6 cellular contexts compared by ENCODE assay signal in genomic region chr2:91568391-91569338, GRCh38.
DNase-seq lines count a peak whose midpoint lies in the region; ATAC-seq and TF ChIP-seq lines count a peak whose summit lies in the region.
"Not testable (repeated sequence)": the region's sequence is repeated elsewhere in the genome, so short reads cannot be mapped to it uniquely, and the experiment has no call there.

No MANE protein-coding gene starts in this region.

- H3K27me3 Mint-ChIP-seq in activated CD4-positive, alpha-beta T cell treated with anti-CD3 and anti-CD28 coated beads, Interleukin-2, amount 10 ng/mL, durations not matched to agents 24 days and 14 days: not testable (repeated sequence)

- not testable (repeated sequence) for H3K4me3 ChIP-seq in stomach; aorta (ENCODE audit: low read length in 2 of 2)

- H3K27ac Mint-ChIP-seq in activated CD4-positive, alpha-beta T cell treated with anti-CD3 and anti-CD28 coated beads, Interleukin-2, amount 10 ng/mL, durations not matched to agents 24 days and 14 days: not testable (repeated sequence)

- H3K36me3 Mint-ChIP-seq in activated CD4-positive, alpha-beta T cell treated with anti-CD3 and anti-CD28 coated beads, Interleukin-2, amount 10 ng/mL, durations not matched to agents 24 days and 14 days (ENCODE audit: low read depth): not testable (repeated sequence)

- not testable (repeated sequence) for H3K27ac ChIP-seq in stomach; aorta (ENCODE audit: low read depth in 1 of 2, low read length in 2 of 2)

- H3K9me3 ChIP-seq in stomach; aorta (ENCODE audit: control insufficient read depth, low read length): not testable (repeated sequence)

- not testable (repeated sequence) for H3K4me1 ChIP-seq in stomach; aorta (ENCODE audit: control insufficient read depth in 1 of 2, insufficient read depth in 2 of 2, low read length in 2 of 2)

- not testable (repeated sequence) for H3K27me3 ChIP-seq in stomach; aorta (ENCODE audit: control insufficient read depth in 1 of 2, insufficient read depth in 2 of 2, low read length in 1 of 2)

- not testable (repeated sequence) for TF ChIP-seq POLR2A in stomach (IDR thresholded peaks at IDR 0.05)

- not testable (repeated sequence) for H3K36me3 ChIP-seq in stomach; aorta (ENCODE audit: control insufficient read depth in 1 of 2, insufficient read depth in 2 of 2, low read length in 1 of 2)

- not testable (repeated sequence) for H3K4me3 Mint-ChIP-seq in activated CD4-positive, alpha-beta T cell treated with anti-CD3 and anti-CD28 coated beads, Interleukin-2, amount 10 ng/mL, durations not matched to agents 24 days and 14 days

- H3K9me3 Mint-ChIP-seq in activated CD4-positive, alpha-beta T cell treated with anti-CD3 and anti-CD28 coated beads, Interleukin-2, amount 10 ng/mL, durations not matched to agents 24 days and 14 days: not testable (repeated sequence)

- not testable (repeated sequence) for TF ChIP-seq EP300 in stomach (IDR thresholded peaks at IDR 0.05)

- WGBS in stomach, 5 donors: 76 to 85% (median 79%) methylated on average over 12 to 21 of the region's 25 CpGs
- 77 to 83% methylated on average over 17 to 22 of the region's 25 CpGs for WGBS in aorta, 2 donors

- not testable (repeated sequence) for H3K4me1 Mint-ChIP-seq in activated CD4-positive, alpha-beta T cell treated with anti-CD3 and anti-CD28 coated beads, Interleukin-2, amount 10 ng/mL, durations not matched to agents 24 days and 14 days

- not testable (repeated sequence) for TF ChIP-seq CTCF in stomach (IDR thresholded peaks at IDR 0.05)

- intact Hi-C loops in activated CD4-positive, alpha-beta T cell treated with anti-CD3 and anti-CD28 coated beads, Interleukin-2, amount 10 ng/mL, durations not matched to agents 24 days and 14 days (cut with micrococcal nuclease); cardiac septum (cut with DNase I); posterior vena cava (cut with DNase I); stomach (cut with DNase I; ENCODE audit: low total_unique reads); aorta (cut with DNase I): not testable (repeated sequence)

- DNase-seq in activated CD4-positive, alpha-beta T cell treated with anti-CD3 and anti-CD28 coated beads, Interleukin-2, amount 10 ng/mL, durations not matched to agents 24 days and 14 days: peak; percentile 44
- DNase-seq in cardiac septum (ENCODE audit: low spot score): peak; percentile 68
- DNase-seq in mesenteric fat pad (ENCODE audit: low spot score): peak; percentile 65
- DNase-seq in posterior vena cava (ENCODE audit: low spot score): peak; percentile 46
- DNase-seq in stomach: peak; percentile 19
- DNase-seq in aorta: peak; percentile 26 to 50

- not testable (repeated sequence) for ATAC-seq in aorta (ENCODE audit: low FRiP score)
